12 cellular contexts compared by ENCODE assay signal in the genomic region with DNA sequence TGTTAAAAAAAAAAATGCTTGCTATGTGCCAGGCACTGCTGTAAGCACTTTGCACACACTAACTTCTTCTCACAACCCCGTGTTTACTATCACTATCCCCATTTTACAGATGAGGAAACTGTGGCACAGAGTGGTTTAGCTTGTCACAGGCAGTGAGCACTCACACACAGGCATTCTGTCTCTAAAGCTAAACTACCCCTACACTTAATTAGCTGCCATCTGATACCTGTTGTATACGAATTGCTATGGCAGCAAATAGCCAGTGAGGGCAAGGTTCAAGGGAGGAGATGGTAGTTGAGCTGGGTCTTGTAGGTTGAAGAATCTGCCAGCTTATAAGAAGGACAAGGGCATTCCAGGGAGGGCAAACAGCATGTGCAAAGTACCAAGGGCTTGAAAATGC. TPM values are rescaled to one million over a fixed set of nuclear protein-coding genes. Genes with fewer than 3 reads are reported as not detected.
"Had no signal": no experiment of that assay in that cellular context is flagged by ENCODE, and none has a peak within 500 bp of the region (broad histone marks: within the 10 kb centered on the region; RNA-seq: fewer than 3 reads in every experiment).

No MANE protein-coding gene starts in this region.

- H3K27ac ChIP-seq: heart left ventricle, left lung, VCaP had no signal

- H3K4me3 ChIP-seq: left lung had no signal

- H3K36me3 ChIP-seq: heart left ventricle, left lung, thoracic aorta had no signal

- DNase-seq: activated CD4-positive, alpha-beta memory T cell treated with anti-CD3 and anti-CD28 coated beads, Interleukin-2, amount 10 ng/mL, durations not matched to agents 7 days and 5 days; activated gamma-delta T cell treated with Interleukin-2 at 50 U/mL for 16 hours; activated T-cell treated with anti-CD3 and anti-CD28 coated beads, Interleukin-2, amount 50 U/mL, for 48 hours; foreskin melanocyte; heart left ventricle; left lung; stimulated activated CD4-positive, alpha-beta T cell treated with anti-CD3 and anti-CD28 coated beads, Interleukin-4, amount 100 ng/mL, for 24 hours had no signal

- H3K9me3 ChIP-seq: heart left ventricle, left lung, thoracic aorta had no signal

- ATAC-seq: heart left ventricle, left lung had no signal

RNA-seq across cellular contexts. Expression of gene TNNC2, which starts 5.2 kb away (rescaled TPM):
- total RNA-seq: activated CD4-positive, alpha-beta memory T cell treated with anti-CD3 and anti-CD28 coated beads, Interleukin-2, amount 10 ng/mL, durations not matched to agents 7 days and 5 days; cardiac septum; endothelial cell of umbilical vein; heart left ventricle; thoracic aorta had no signal

RNA-seq across cellular contexts. Expression of gene UBE2C, which starts 9.5 kb away (rescaled TPM):
- total RNA-seq: thoracic aorta had no signal

RNA-seq across cellular contexts. Expression of gene WFDC3, which starts 30.3 kb away (rescaled TPM):
- total RNA-seq: activated CD4-positive, alpha-beta memory T cell treated with anti-CD3 and anti-CD28 coated beads, Interleukin-2, amount 10 ng/mL, durations not matched to agents 7 days and 5 days; endothelial cell of umbilical vein; osteoblast; thoracic aorta had no signal
